Comparison of ENCODE assay signal across 14 cellular contexts in the genomic region with DNA sequence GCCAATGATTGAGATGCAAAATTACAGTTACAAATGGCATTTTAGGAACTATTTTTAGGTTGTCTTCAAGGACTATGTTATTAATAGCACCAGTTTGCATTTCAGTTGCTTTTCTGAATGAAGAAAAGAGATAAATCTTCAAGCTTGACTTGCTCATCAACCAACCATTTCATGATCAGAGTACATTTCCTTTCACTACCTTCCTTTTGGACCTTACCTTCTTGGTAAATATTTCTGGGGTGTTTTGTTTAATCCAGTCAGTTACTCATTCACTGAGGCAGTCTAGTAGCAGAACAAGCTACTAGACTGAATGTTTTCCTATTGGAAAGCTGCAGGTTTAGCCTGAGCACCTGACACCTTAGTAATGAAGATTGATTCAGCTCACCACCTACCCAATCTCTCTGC. TPM values are rescaled to one million over a fixed set of nuclear protein-coding genes. Genes with fewer than 3 reads are reported as not detected.
DNase-seq lines count a peak whose midpoint lies in the region; ATAC-seq, FAIRE-seq and TF ChIP-seq lines count a peak whose summit lies in the region.
"Had no signal": no experiment of that assay in that cellular context is flagged by ENCODE, and none has a peak within 500 bp of the region (broad histone marks: within the 10 kb centered on the region; RNA-seq: fewer than 3 reads in every experiment).

No MANE protein-coding gene starts in this region.

- H3K27me3 ChIP-seq in small intestine (ENCODE audit: control insufficient read depth in 2 of 2, insufficient read depth in 2 of 2, low read length in 2 of 2), result no peaks in the 10 kb centered on the region
- no peaks in the 10 kb centered on the region for H3K27me3 ChIP-seq in prostate gland (replicated peaks; ENCODE audit: insufficient read depth)
- H3K27me3 ChIP-seq: breast epithelium, right atrium auricular region had no signal

- TF ChIP-seq CTCF in prostate gland (IDR thresholded peaks at IDR 0.05), result no peak

- TF ChIP-seq POLR2A in prostate gland (IDR thresholded peaks at IDR 0.05), result no peak

- H3K27ac ChIP-seq in small intestine (ENCODE audit: low read depth in 1 of 2, low read length in 1 of 2), result no peak overlapping the region
- no peak overlapping the region for H3K27ac ChIP-seq in prostate gland
- H3K27ac ChIP-seq: breast epithelium, right atrium auricular region had no signal

- no peaks in the 10 kb centered on the region for H3K36me3 ChIP-seq in small intestine (ENCODE audit: control insufficient read depth in 2 of 2, insufficient read depth in 2 of 2, low read length in 2 of 2)
- no peaks in the 10 kb centered on the region for H3K36me3 ChIP-seq in prostate gland
- H3K36me3 ChIP-seq: breast epithelium, right atrium auricular region had no signal

- peak; percentile 22 for DNase-seq in RCC 7860 (ENCODE audit: low spot score)
- peak; percentile 30 for DNase-seq in small intestine
- DNase-seq in H4 (ENCODE audit: low spot score), result no peak
- DNase-seq in prostate gland (ENCODE audit: low spot score), result no peak
- DNase-seq: activated CD4-positive, CD25-positive, alpha-beta regulatory T cell; activated naive CD4-positive, alpha-beta T cell treated with anti-CD3 and anti-CD28 coated beads for 36 hours; NCI-H2029; stimulated activated CD4-positive, alpha-beta T cell treated with anti-CD3 and anti-CD28 coated beads, Interleukin-2, amount 100 ng/mL, for 24 hours had no signal

- H3K4me3 ChIP-seq in small intestine (ENCODE audit: low read depth in 1 of 2, low read length in 2 of 2) (no peak overlapping the region), prostate gland (no peak overlapping the region)
- H3K4me3 ChIP-seq: breast epithelium, lung, right atrium auricular region had no signal

- peak; percentile 71 for ATAC-seq in GM19438 (IDR thresholded peaks at IDR 0.05; ENCODE audit: low read depth, unreplicated experiment)
- ATAC-seq in HG03060 (IDR thresholded peaks at IDR 0.05; ENCODE audit: low read depth, unreplicated experiment), result peak; percentile 37
- ATAC-seq in HG02588 (IDR thresholded peaks at IDR 0.05; ENCODE audit: unreplicated experiment), result no peak

- H3K4me1 ChIP-seq in small intestine (ENCODE audit: control insufficient read depth in 2 of 2, insufficient read depth in 1 of 2, low read depth in 1 of 2, low read length in 1 of 2) (peaks cover 0 to 2% of the 10 kb centered on the region in 2 donors), prostate gland (replicated peaks) (no peaks in the 10 kb centered on the region)
- H3K4me1 ChIP-seq: breast epithelium, right atrium auricular region had no signal

- no peaks in the 10 kb centered on the region for H3K9me3 ChIP-seq in small intestine (ENCODE audit: control insufficient read depth, low read depth)
- no peaks in the 10 kb centered on the region for H3K9me3 ChIP-seq in prostate gland
- H3K9me3 ChIP-seq: breast epithelium, right atrium auricular region had no signal

- intact Hi-C loops in prostate gland (cut with DNase I), result no loop called here

- FAIRE-seq in RCC 7860 (lab: Jason Lieb, UNC) (no peak), small intestine (lab: Jason Lieb, UNC) (no peak)

RNA-seq across cellular contexts. Expression of a gene that starts 8.2 kb away (rescaled TPM):
- 10 to 100 TPM in 1 of 3 donors, 1 to 10 TPM in 2; 4.3 to 15.7 (median 6.9) TPM for polyA plus RNA-seq in small intestine
- total RNA-seq in H4 (2014; rRNA removed; shearing (Covaris generic)), result not detected in 2 replicates
- total RNA-seq in prostate gland, result 10 to 100 TPM in 1 of 2 donors, 1 to 10 TPM in 1; 4.7 to 22.0 TPM
- total RNA-seq: right atrium auricular region had no signal

Comparison
In these comparisons a context has a peak if more than half of its experiments do, and no peak if none do; other contexts are left out.
1. DNase-seq: peak in RCC 7860 (single experiment) and small intestine (single experiment); none in H4 (single experiment) and prostate gland (single experiment).